16 cellular contexts compared by ENCODE assay signal in genomic region chr3:170256597-170256996, GRCh38.
"Had no signal": no experiment of that assay in that cellular context is flagged by ENCODE, and none has a peak within 500 bp of the region (broad histone marks: within the 10 kb centered on the region; RNA-seq: fewer than 3 reads in every experiment).

No MANE protein-coding gene starts in this region.

- H3K27me3 ChIP-seq: gastrocnemius medialis, upper lobe of right lung had no signal

- H3K27me3 Mint-ChIP-seq: activated naive CD4-positive, alpha-beta T cell treated with anti-CD3 and anti-CD28 coated beads, Interleukin-2, amount 10 ng/mL, durations not matched to agents 7 days and 5 days; dendritic cell treated with granulocyte-macrophage colony-stimulating factor and Interleukin-4, amounts not matched to agents 40 ng/mL and 50 ng/mL, for 4 days; effector memory CD8-positive, alpha-beta T cell; memory B cell; natural killer cell treated with Interleukin-12 subunit alpha and Interleukin-12 subunit beta and Interleukin-15 and Interleukin-18, amount 100 ng/mL, for 72 hours; progenitor cell of endocrine pancreas had no signal

- H3K4me1 ChIP-seq: gastrocnemius medialis, left ventricle myocardium inferior, upper lobe of right lung had no signal

- ATAC-seq: effector memory CD8-positive, alpha-beta T cell; gastrocnemius medialis; natural killer cell treated with Interleukin-12 subunit alpha and Interleukin-12 subunit beta and Interleukin-15 and Interleukin-18, amount 100 ng/mL, for 72 hours; right cardiac atrium; upper lobe of right lung had no signal

- H3K4me3 Mint-ChIP-seq: activated naive CD4-positive, alpha-beta T cell treated with anti-CD3 and anti-CD28 coated beads, Interleukin-2, amount 10 ng/mL, durations not matched to agents 7 days and 5 days; dendritic cell treated with granulocyte-macrophage colony-stimulating factor and Interleukin-4, amounts not matched to agents 40 ng/mL and 50 ng/mL, for 4 days; effector memory CD8-positive, alpha-beta T cell; memory B cell; natural killer cell treated with Interleukin-12 subunit alpha and Interleukin-12 subunit beta and Interleukin-15 and Interleukin-18, amount 100 ng/mL, for 72 hours had no signal

- H3K27ac ChIP-seq: gastrocnemius medialis, left ventricle myocardium inferior, upper lobe of right lung had no signal

- DNase-seq: activated CD4-positive, CD25-positive, alpha-beta regulatory T cell treated with anti-CD3 and anti-CD28 coated beads, Interleukin-2, amount 50 U/mL, for 72 hours; activated naive CD4-positive, alpha-beta T cell treated with anti-CD3 and anti-CD28 coated beads, Interleukin-2, amount 10 ng/mL, durations not matched to agents 7 days and 5 days; cerebellar nuclear complex; effector memory CD8-positive, alpha-beta T cell; gastrocnemius medialis; kidney; left ventricle myocardium inferior; occipital lobe; right cardiac atrium; small intestine; stimulated activated naive CD4-positive, alpha-beta T cell; upper lobe of right lung had no signal

- H3K9me3 ChIP-seq: gastrocnemius medialis, upper lobe of right lung had no signal

- H3K4me3 ChIP-seq: gastrocnemius medialis, left ventricle myocardium inferior, upper lobe of right lung had no signal

- H3K9me3 Mint-ChIP-seq: dendritic cell treated with granulocyte-macrophage colony-stimulating factor and Interleukin-4, amounts not matched to agents 40 ng/mL and 50 ng/mL, for 4 days; effector memory CD8-positive, alpha-beta T cell; natural killer cell treated with Interleukin-12 subunit alpha and Interleukin-12 subunit beta and Interleukin-15 and Interleukin-18, amount 100 ng/mL, for 72 hours had no signal

- H3K27ac Mint-ChIP-seq: activated naive CD4-positive, alpha-beta T cell treated with anti-CD3 and anti-CD28 coated beads, Interleukin-2, amount 10 ng/mL, durations not matched to agents 7 days and 5 days; dendritic cell treated with granulocyte-macrophage colony-stimulating factor and Interleukin-4, amounts not matched to agents 40 ng/mL and 50 ng/mL, for 4 days; effector memory CD8-positive, alpha-beta T cell; memory B cell; natural killer cell treated with Interleukin-12 subunit alpha and Interleukin-12 subunit beta and Interleukin-15 and Interleukin-18, amount 100 ng/mL, for 72 hours had no signal
